16 cellular contexts compared by ENCODE assay signal in the genomic region with DNA sequence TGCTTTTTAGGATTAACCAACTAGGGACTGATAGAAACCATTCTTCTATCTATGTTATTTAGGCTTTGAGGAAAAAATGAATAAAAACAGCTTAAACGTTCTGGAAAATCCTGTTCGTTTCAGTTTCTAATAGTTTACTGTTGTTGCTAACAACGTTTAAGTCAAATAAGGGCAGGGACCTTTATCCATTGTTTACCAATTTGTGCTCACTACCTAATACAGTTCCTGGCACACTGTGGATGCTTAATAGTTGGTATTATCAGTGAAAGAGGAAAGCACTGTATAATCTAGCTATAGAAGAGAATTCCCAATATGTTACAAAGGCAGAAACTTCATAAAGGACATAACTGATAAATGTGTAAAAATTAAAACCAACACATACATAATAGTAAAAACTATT.
"Had no signal": no experiment of that assay in that cellular context is flagged by ENCODE, and none has a peak within 500 bp of the region (broad histone marks: within the 10 kb centered on the region; RNA-seq: fewer than 3 reads in every experiment).

No MANE protein-coding gene starts in this region.

- H3K4me3 ChIP-seq: coronary artery, esophagus muscularis mucosa, SK-N-MC, upper lobe of right lung had no signal

- H3K27me3 ChIP-seq: esophagus muscularis mucosa, neutrophil, upper lobe of right lung had no signal

- H3K4me1 Mint-ChIP-seq: activated naive CD4-positive, alpha-beta T cell treated with anti-CD3 and anti-CD28 coated beads, Interleukin-2, amount 10 ng/mL, durations not matched to agents 7 days and 5 days had no signal

- ATAC-seq: activated CD4-positive, CD25-positive, alpha-beta regulatory T cell treated with anti-CD3 and anti-CD28 coated beads, Interleukin-2, amount 50 U/mL, for 24 hours; activated T-helper 17 cell treated with anti-CD3 and anti-CD28 coated beads, Interleukin-2, amount 50 U/mL, for 72 hours; upper lobe of right lung had no signal

- H3K27ac Mint-ChIP-seq: activated naive CD4-positive, alpha-beta T cell treated with anti-CD3 and anti-CD28 coated beads, Interleukin-2, amount 10 ng/mL, durations not matched to agents 7 days and 5 days; activated T-helper 17 cell treated with anti-CD3 and anti-CD28 coated beads, Interleukin-2, amount 50 U/mL, for 72 hours; stimulated activated naive CD8-positive, alpha-beta T cell treated with anti-CD3 and anti-CD28 coated beads, Interleukin-15, Interleukin-2, amounts not matched to agents 100 ng/mL and 50 ng/mL, for 24 hours had no signal

- H3K4me3 Mint-ChIP-seq: activated naive CD4-positive, alpha-beta T cell treated with anti-CD3 and anti-CD28 coated beads, Interleukin-2, amount 10 ng/mL, durations not matched to agents 7 days and 5 days; activated T-helper 17 cell treated with anti-CD3 and anti-CD28 coated beads, Interleukin-2, amount 50 U/mL, for 72 hours; stimulated activated naive CD8-positive, alpha-beta T cell treated with anti-CD3 and anti-CD28 coated beads, Interleukin-15, Interleukin-2, amounts not matched to agents 100 ng/mL and 50 ng/mL, for 24 hours had no signal

- H3K27ac ChIP-seq: coronary artery, esophagus muscularis mucosa, neutrophil, SK-N-MC, upper lobe of right lung had no signal

- H3K4me1 ChIP-seq: upper lobe of right lung had no signal

- H3K9me3 ChIP-seq: esophagus muscularis mucosa, neutrophil, upper lobe of right lung had no signal

- H3K9me3 Mint-ChIP-seq: activated naive CD4-positive, alpha-beta T cell treated with anti-CD3 and anti-CD28 coated beads, Interleukin-2, amount 10 ng/mL, durations not matched to agents 7 days and 5 days; activated T-helper 17 cell treated with anti-CD3 and anti-CD28 coated beads, Interleukin-2, amount 50 U/mL, for 72 hours; stimulated activated naive CD8-positive, alpha-beta T cell treated with anti-CD3 and anti-CD28 coated beads, Interleukin-15, Interleukin-2, amounts not matched to agents 100 ng/mL and 50 ng/mL, for 24 hours had no signal

- H3K27me3 Mint-ChIP-seq: activated naive CD4-positive, alpha-beta T cell treated with anti-CD3 and anti-CD28 coated beads, Interleukin-2, amount 10 ng/mL, durations not matched to agents 7 days and 5 days; activated T-helper 17 cell treated with anti-CD3 and anti-CD28 coated beads, Interleukin-2, amount 50 U/mL, for 72 hours; stimulated activated naive CD8-positive, alpha-beta T cell treated with anti-CD3 and anti-CD28 coated beads, Interleukin-15, Interleukin-2, amounts not matched to agents 100 ng/mL and 50 ng/mL, for 24 hours had no signal

- DNase-seq: activated CD4-positive, alpha-beta T cell treated with anti-CD3 and anti-CD28 coated beads, Interleukin-2, amount 50 U/mL, for 1 hour; activated naive CD4-positive, alpha-beta T cell treated with anti-CD3 and anti-CD28 coated beads, Interleukin-2, amount 10 ng/mL, durations not matched to agents 7 days and 5 days; hypothalamus; left ventricle myocardium superior; posterior cingulate gyrus; retina; stimulated activated CD4-positive, alpha-beta T cell treated with anti-CD3 and anti-CD28 coated beads, Interleukin-4, amount 100 ng/mL, for 24 hours; stimulated activated CD8-positive, alpha-beta memory T cell treated with anti-CD3 and anti-CD28 coated beads, Interleukin-4, amount 100 ng/mL, for 48 hours; upper lobe of right lung had no signal
